In the genomic region with DNA sequence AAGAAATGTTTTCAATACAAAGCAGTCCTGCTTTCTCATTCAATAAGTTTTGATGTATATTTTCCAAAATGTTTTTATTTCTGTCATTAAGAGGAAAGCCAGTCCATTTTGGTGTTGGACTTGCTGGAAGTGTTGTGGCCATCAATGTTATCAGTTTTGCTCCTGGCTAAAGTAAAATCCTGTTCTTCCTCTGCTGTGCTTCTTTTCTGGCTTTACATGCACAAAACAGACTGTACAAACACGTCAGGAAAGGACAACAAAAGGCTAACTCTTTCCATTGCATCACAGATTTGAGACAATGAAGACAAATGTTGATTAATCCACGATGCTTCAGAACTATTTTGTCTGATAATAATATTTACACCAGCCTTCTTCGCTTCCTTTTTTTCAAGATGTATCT, we compare ENCODE assay signal across 21 cellular contexts.
A peak's percentile ranks its signal among the peaks of the same experiment; 100 is the strongest.
DNase-seq lines count a peak whose midpoint lies in the region; ATAC-seq, FAIRE-seq and TF ChIP-seq lines count a peak whose summit lies in the region.
"Had no signal": no experiment of that assay in that cellular context is flagged by ENCODE, and none has a peak within 500 bp of the region (broad histone marks: within the 10 kb centered on the region; RNA-seq: fewer than 3 reads in every experiment).

No MANE protein-coding gene starts in this region.

- no peak overlapping the region for H4K8ac ChIP-seq in H1 (ENCODE audit: extremely low read depth, insufficient read depth, low read length)

- no peaks in the 10 kb centered on the region for H3K9me3 Mint-ChIP-seq in HFFc6
- H3K9me3 Mint-ChIP-seq: brain had no signal

- H3K14ac ChIP-seq in H1 (ENCODE audit: insufficient read length): no peak overlapping the region

- no peak overlapping the region for H3K4me3 ChIP-seq in H1 (ENCODE audit: extremely low read depth in 1 of 4, insufficient read depth in 2 of 4, low read depth in 3 of 4, low read length in 4 of 4)
- H3K4me3 ChIP-seq: GM12878, lower lobe of right lung, vagina had no signal

- H3K4me1 ChIP-seq in H1 (replicated peaks in 1 of 4; ENCODE audit: control insufficient read depth in 3 of 4, insufficient read depth in 4 of 4, low read length in 3 of 4): no peaks in the 10 kb centered on the region
- H3K4me1 ChIP-seq: lower lobe of right lung had no signal

- H3K27me3 ChIP-seq in H1 (replicated peaks in 1 of 4; ENCODE audit: control insufficient read depth in 3 of 4, extremely low read depth in 1 of 4, insufficient read depth in 3 of 4, low read length in 3 of 4): no peaks in the 10 kb centered on the region
- H3K27me3 ChIP-seq: vagina had no signal

- no peak overlapping the region for H3K27ac ChIP-seq in H1 (ENCODE audit: low read depth, low read length)
- H3K27ac ChIP-seq: epithelial cell of prostate, lower lobe of right lung, vagina had no signal

- ATAC-seq in GM19395 (IDR thresholded peaks at IDR 0.05; ENCODE audit: unreplicated experiment): no peak
- ATAC-seq in GM21717 (IDR thresholded peaks at IDR 0.05; ENCODE audit: unreplicated experiment): no peak
- ATAC-seq: GM12878, lower lobe of right lung, Panc1 had no signal

- 82% methylated on average over 3 of the region's 3 CpGs; no CpG with 5 or more reads in 1 of the 2 experiments for WGBS in H1 (ENCODE audit: extremely low coverage in 1 of 2, insufficient coverage in 1 of 2, insufficient read length in 1 of 2, insufficient replicate concordance in 2 of 2, low coverage in 1 of 2, low lambda C conversion rate in 2 of 2, missing lambda C conversion rate in 1 of 2), 2 experiments

- no peaks in the 10 kb centered on the region for H3K27me3 Mint-ChIP-seq in HFFc6 (ENCODE audit: insufficient read depth)
- H3K27me3 Mint-ChIP-seq: brain; CD4-positive, alpha-beta memory T cell; dendritic cell treated with granulocyte-macrophage colony-stimulating factor and Interleukin-4, amounts not matched to agents 40 ng/mL and 50 ng/mL, for 4 days; naive B cell had no signal

- H2BK120ac ChIP-seq in H1 (replicated peaks; ENCODE audit: low read depth, low read length): no peak overlapping the region

- no peak overlapping the region for H3K56ac ChIP-seq in H1 (replicated peaks; ENCODE audit: insufficient read length, low read depth, low read length)

- peak overlapping the region; percentile 85; the same call in 1 of the 2 replicates for H2AFZ ChIP-seq in H1 (ENCODE audit: low read length)

- H3K36me3 ChIP-seq in H1 (ENCODE audit: control insufficient read depth in 2 of 4, insufficient read depth in 4 of 4, low read length in 3 of 4): no peaks in the 10 kb centered on the region
- H3K36me3 ChIP-seq: lower lobe of right lung, vagina had no signal

- H4K20me1 ChIP-seq in H1 (replicated peaks in 1 of 2; ENCODE audit: control insufficient read depth in 1 of 2, insufficient read depth in 2 of 2, low read length in 2 of 2): no peaks in the 10 kb centered on the region

- no peak overlapping the region for H4K5ac ChIP-seq in H1 (ENCODE audit: insufficient read length, low read depth, low read length)

- H3K79me2 ChIP-seq in H1 (ENCODE audit: control insufficient read depth in 1 of 2, insufficient read depth in 2 of 2, low read length in 2 of 2): no peaks in the 10 kb centered on the region

- peaks cover 72% of the 10 kb centered on the region for H3K4me1 Mint-ChIP-seq in HFFc6 (ENCODE audit: low read depth)
- H3K4me1 Mint-ChIP-seq: activated naive CD8-positive, alpha-beta T cell treated with anti-CD3 and anti-CD28 coated beads for 36 hours; CD4-positive, alpha-beta memory T cell; naive B cell had no signal

- H3K9me3 ChIP-seq in H1 (ENCODE audit: insufficient read depth in 2 of 2, low read depth in 1 of 2, low read length in 1 of 2): no peaks in the 10 kb centered on the region
- H3K9me3 ChIP-seq: lower lobe of right lung, vagina had no signal

- no peak overlapping the region for H2BK12ac ChIP-seq in H1 (ENCODE audit: low read depth, low read length)

- POLR2A ChIA-PET in H1 (lab: Charles Lee; ENCODE audit: partially characterized antibody): no interaction called here

- no peak for TF ChIP-seq EP300 in H1 (IDR thresholded peaks at IDR 0.05; ENCODE audit: borderline replicate concordance in 1 of 2, low read depth in 2 of 2, low read length in 2 of 2)

- no peak overlapping the region for H2AK5ac ChIP-seq in H1 (ENCODE audit: low read depth, low read length)

- H3K4ac ChIP-seq in H1 (replicated peaks; ENCODE audit: insufficient read length, low read depth, low read length): no peak overlapping the region

- no peak overlapping the region for H3K4me3 Mint-ChIP-seq in HFFc6
- H3K4me3 Mint-ChIP-seq: activated naive CD8-positive, alpha-beta T cell treated with anti-CD3 and anti-CD28 coated beads for 36 hours; brain; CD4-positive, alpha-beta memory T cell; dendritic cell treated with granulocyte-macrophage colony-stimulating factor and Interleukin-4, amounts not matched to agents 40 ng/mL and 50 ng/mL, for 4 days; naive B cell had no signal

- DNase-seq in HFFc6 (no peak), H1 (ENCODE audit: low read depth in 1 of 2, low spot score in 2 of 2) (no peak), kidney tubule cell (ENCODE audit: low spot score) (peak; percentile 3), pulmonary artery endothelial cell (ENCODE audit: low read depth, low spot score) (peak; percentile 1), NCI-H446 treated with DMSO at 0.1 percent for 48 hours (lab: John Stamatoyannopoulos, UW) (no peak), SW 1271 (lab: John Stamatoyannopoulos, UW) (no peak)
- DNase-seq: activated CD4-positive, CD25-positive, alpha-beta regulatory T cell treated with anti-CD3 and anti-CD28 coated beads, Interleukin-2, amount 50 U/mL, for 72 hours; activated naive CD8-positive, alpha-beta T cell treated with anti-CD3 and anti-CD28 coated beads for 36 hours; CD4-positive, alpha-beta memory T cell; lower lobe of right lung; naive B cell; NCI-H1417; stimulated activated CD8-positive, alpha-beta memory T cell treated with anti-CD3 and anti-CD28 coated beads, Interleukin-4, amount 100 ng/mL, for 48 hours had no signal

- no peak overlapping the region for H2BK5ac ChIP-seq in H1 (ENCODE audit: low read depth, low read length)

- CTCF ChIA-PET in H1 (lab: Charles Lee; ENCODE audit: partially characterized antibody): no interaction called here

- H2BK15ac ChIP-seq in H1 (ENCODE audit: low read length): no peak overlapping the region

- TF ChIP-seq RAD21 in H1 (IDR thresholded peaks at IDR 0.05 in 1 of 2, conservative IDR thresholded peaks at IDR 0.05 in 1 of 2; ENCODE audit: low read depth in 2 of 2, low read length in 2 of 2): no peak

- no peak overlapping the region for H3K9ac ChIP-seq in H1 (replicated peaks in 1 of 4; ENCODE audit: extremely low read depth in 1 of 4, low read depth in 3 of 4, low read length in 3 of 4)

- H4K91ac ChIP-seq in H1 (replicated peaks; ENCODE audit: insufficient read length, low read length): no peak overlapping the region

- H3K23ac ChIP-seq in H1 (ENCODE audit: insufficient read length): no peak overlapping the region

- no peaks in the 10 kb centered on the region for H3K23me2 ChIP-seq in H1 (ENCODE audit: low read depth, low read length)

- peak overlapping the region; percentile 79 for H3K27ac Mint-ChIP-seq in HFFc6
- H3K27ac Mint-ChIP-seq: activated naive CD8-positive, alpha-beta T cell treated with anti-CD3 and anti-CD28 coated beads for 36 hours; CD4-positive, alpha-beta memory T cell; dendritic cell treated with granulocyte-macrophage colony-stimulating factor and Interleukin-4, amounts not matched to agents 40 ng/mL and 50 ng/mL, for 4 days; naive B cell had no signal

- TF ChIP-seq POLR2A in H1 (IDR thresholded peaks at IDR 0.05; ENCODE audit: control extremely low read depth in 1 of 2, low read depth in 2 of 2, low read length in 2 of 2): no peak

- H3K36me3 Mint-ChIP-seq in HFFc6 (ENCODE audit: low read depth): peaks cover 7% of the 10 kb centered on the region; the same call in 1 of the 2 replicates
- H3K36me3 Mint-ChIP-seq: activated naive CD8-positive, alpha-beta T cell treated with anti-CD3 and anti-CD28 coated beads for 36 hours; brain; CD4-positive, alpha-beta memory T cell; naive B cell had no signal

- no peak overlapping the region for H3K4me2 ChIP-seq in H1 (ENCODE audit: insufficient read depth in 1 of 2, low read depth in 2 of 2, low read length in 2 of 2)

- no peak for FAIRE-seq in H1 (lab: Jason Lieb, UNC)
- FAIRE-seq: GM12878 had no signal

- no peaks in the 10 kb centered on the region for H3K79me1 ChIP-seq in H1 (ENCODE audit: low read depth, low read length)

- H2BK20ac ChIP-seq in H1 (ENCODE audit: low read length): no peak overlapping the region

- H3K18ac ChIP-seq in H1 (ENCODE audit: extremely low read depth, low read length): no peak overlapping the region

- TF ChIP-seq CTCF in HFFc6 (IDR thresholded peaks at IDR 0.05) (no peak), H1 (IDR thresholded peaks at IDR 0.05; ENCODE audit: control extremely low read depth in 1 of 3, insufficient read depth in 1 of 3, low read depth in 1 of 3, low read length in 3 of 3) (no peak)

TF ChIP-seq in H1, 55 proteins besides CTCF, POLR2A, EP300 and RAD21 (continues in another document):
- TF ChIP-seq SP2 (IDR thresholded peaks at IDR 0.05; ENCODE audit: low read length): no peak
- no peak for TF ChIP-seq POU5F1 (IDR thresholded peaks at IDR 0.05; ENCODE audit: low read depth, low read length)
- no peak for TF ChIP-seq SUZ12 (IDR thresholded peaks at IDR 0.05; ENCODE audit: low read length)
- no peak for TF ChIP-seq HDAC6 (IDR thresholded peaks at IDR 0.05; ENCODE audit: low read depth, low read length)
- TF ChIP-seq, protein P1, sequence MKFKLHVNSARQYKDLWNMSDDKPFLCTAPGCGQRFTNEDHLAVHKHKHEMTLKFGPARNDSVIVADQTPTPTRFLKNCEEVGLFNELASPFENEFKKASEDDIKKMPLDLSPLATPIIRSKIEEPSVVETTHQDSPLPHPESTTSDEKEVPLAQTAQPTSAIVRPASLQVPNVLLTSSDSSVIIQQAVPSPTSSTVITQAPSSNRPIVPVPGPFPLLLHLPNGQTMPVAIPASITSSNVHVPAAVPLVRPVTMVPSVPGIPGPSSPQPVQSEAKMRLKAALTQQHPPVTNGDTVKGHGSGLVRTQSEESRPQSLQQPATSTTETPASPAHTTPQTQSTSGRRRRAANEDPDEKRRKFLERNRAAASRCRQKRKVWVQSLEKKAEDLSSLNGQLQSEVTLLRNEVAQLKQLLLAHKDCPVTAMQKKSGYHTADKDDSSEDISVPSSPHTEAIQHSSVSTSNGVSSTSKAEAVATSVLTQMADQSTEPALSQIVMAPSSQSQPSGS (IDR thresholded peaks at IDR 0.05; ENCODE audit: low read length): no peak
- TF ChIP-seq CHD1 (IDR thresholded peaks at IDR 0.05; ENCODE audit: low read depth, low read length): no peak
- TF ChIP-seq, protein P2, sequence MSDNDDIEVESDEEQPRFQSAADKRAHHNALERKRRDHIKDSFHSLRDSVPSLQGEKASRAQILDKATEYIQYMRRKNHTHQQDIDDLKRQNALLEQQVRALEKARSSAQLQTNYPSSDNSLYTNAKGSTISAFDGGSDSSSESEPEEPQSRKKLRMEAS (IDR thresholded peaks at IDR 0.05): no peak

Comparison
In these comparisons a context has a peak if more than half of its experiments do, and no peak if none do; other contexts are left out.
1. DNase-seq: peak in kidney tubule cell (single experiment) and pulmonary artery endothelial cell (single experiment); none in HFFc6 (single experiment), H1 (0 of 2), NCI-H446 treated with DMSO at 0.1 percent for 48 hours (single experiment) and SW 1271 (0 of 2).